In genomic region chr3:160575589-160575988, GRCh38 we compare ENCODE assay signal across 24 cellular contexts. TPM values are rescaled to one million over a fixed set of nuclear protein-coding genes. Genes with fewer than 3 reads are reported as not detected.
DNase-seq lines count a peak whose midpoint lies in the region; ATAC-seq, FAIRE-seq and TF ChIP-seq lines count a peak whose summit lies in the region.
"Had no signal": no experiment of that assay in that cellular context is flagged by ENCODE, and none has a peak within 500 bp of the region (broad histone marks: within the 10 kb centered on the region; RNA-seq: fewer than 3 reads in every experiment).

No MANE protein-coding gene starts in this region.

- DNase-seq in A549 (ENCODE audit: low read depth in 1 of 2, low spot score in 1 of 2) (no peak), H7 (peak; percentile 28), GM12878 (ENCODE audit: low read depth, low spot score) (no peak), HepG2 (ENCODE audit: low spot score) (no peak), GF-D8 (lab: John Stamatoyannopoulos, UW) (no peak), cardiac septum (ENCODE audit: low spot score) (no peak), mesenchymal stem cell (no peak)
- DNase-seq: 8988T; BE2C; C1 segment of cervical spinal cord; CD4-positive, CD25-positive, alpha-beta regulatory T cell; CD8-positive, alpha-beta memory T cell; COR-L47; DMS 273 treated with DMSO at 0.1 percent for 48 hours; DMS53; DND-41; EL; HFFc6 had no signal

- H3K4ac ChIP-seq in mesenchymal stem cell (ENCODE audit: low read depth in 1 of 2, low read length in 2 of 2): no peak overlapping the region

- no peak overlapping the region for H2BK5ac ChIP-seq in mesenchymal stem cell (ENCODE audit: low read depth, low read length, poor library complexity, severe bottlenecking)

- no peak for TF ChIP-seq EP300 in A549 (IDR thresholded peaks at IDR 0.05)
- TF ChIP-seq EP300 in GM12878 (IDR thresholded peaks at IDR 0.05; ENCODE audit: borderline replicate concordance in 1 of 2, control insufficient read depth in 1 of 2, low read depth in 2 of 2, low read length in 2 of 2): no peak
- TF ChIP-seq EP300 in HepG2 (IDR thresholded peaks at IDR 0.05; ENCODE audit: low read depth in 2 of 2, low read length in 2 of 2): no peak
- TF ChIP-seq EP300 in HepG2 (CRISPR knock-in tag; IDR thresholded peaks at IDR 0.05; ENCODE audit: borderline replicate concordance): no peak

- H3K79me1 ChIP-seq in mesenchymal stem cell (replicated peaks; ENCODE audit: low read length, poor library complexity, severe bottlenecking): no peaks in the 10 kb centered on the region

- 36% methylated on average over 1 of the region's 1 CpG for WGBS in A549 (ENCODE audit: missing lambda C conversion rate)
- WGBS in GM12878 (ENCODE audit: insufficient coverage, insufficient replicate concordance, low lambda C conversion rate, missing lambda C conversion rate): 31% methylated on average over 1 of the region's 1 CpG
- WGBS in HepG2 (ENCODE audit: low lambda C conversion rate): 6% methylated on average over 1 of the region's 1 CpG
- 71% methylated on average over 1 of the region's 1 CpG for WGBS in mesenchymal stem cell

- no peak overlapping the region for H2BK15ac ChIP-seq in mesenchymal stem cell (ENCODE audit: low read depth, poor library complexity, severe bottlenecking)

- no peak overlapping the region for H3K9ac ChIP-seq in GM12878 (ENCODE audit: control insufficient read depth, insufficient read depth, low read length)
- no peak overlapping the region for H3K9ac ChIP-seq in HepG2 (ENCODE audit: insufficient read depth, low read depth, low read length)
- H3K9ac ChIP-seq in mesenchymal stem cell (ENCODE audit: low read length): no peak overlapping the region
- H3K9ac ChIP-seq: KMS-11 had no signal

- H2BK120ac ChIP-seq in mesenchymal stem cell (ENCODE audit: low read depth, low read length): no peak overlapping the region

- no peak overlapping the region for H3K27ac ChIP-seq in A549
- H3K27ac ChIP-seq in GM12878 (ENCODE audit: control insufficient read depth, insufficient read depth): no peak overlapping the region
- no peak overlapping the region for H3K27ac ChIP-seq in HepG2 (ENCODE audit: extremely low read length, insufficient read depth, low read length)
- H3K27ac ChIP-seq in mesenchymal stem cell (ENCODE audit: low read length, poor library complexity, severe bottlenecking): no peak overlapping the region
- H3K27ac ChIP-seq: KMS-11 had no signal

- intact Hi-C loops in GM12878 (cut with micrococcal nuclease; ENCODE audit: unreplicated experiment): loop anchor here (5.0 kb wide), 1 partner anchor 367 kb away; no protein-coding TSS in a partner anchor
- intact Hi-C loops in HepG2 (cut with micrococcal nuclease; ENCODE audit: unreplicated experiment): loop anchor here (5.0 kb wide), 1 partner anchor 367 kb away; no protein-coding TSS in a partner anchor
- intact Hi-C loops in cardiac septum (cut with DNase I): loop anchor here (5.0 to 10.0 kb wide), 2 partner anchors 129 to 367 kb away; no protein-coding TSS in a partner anchor

- H2BK12ac ChIP-seq in mesenchymal stem cell (ENCODE audit: low read length in 2 of 2): no peak overlapping the region

- POLR2A ChIA-PET in A549 (lab: Yijun Ruan, JAX): no interaction called here
- POLR2A ChIA-PET in GM12878 (lab: Charles Lee): interaction anchor here (1.4 kb wide), 1 partner anchor 9 kb away, joined by 5 read pairs; no protein-coding TSS in a partner anchor
- POLR2A ChIA-PET in HepG2 (lab: Yijun Ruan, JAX): no interaction called here

- TF ChIP-seq RAD21 in A549 (conservative IDR thresholded peaks at IDR 0.05 in 1 of 2, IDR thresholded peaks at IDR 0.05 in 1 of 2) (no peak), GM12878 (IDR thresholded peaks at IDR 0.05; ENCODE audit: insufficient read depth, low read depth, low read length) (no peak), HepG2 (CRISPR knock-in tag; IDR thresholded peaks at IDR 0.05) (no peak)

- H4K8ac ChIP-seq in mesenchymal stem cell (ENCODE audit: low read length): no peak overlapping the region

- no peaks in the 10 kb centered on the region for H3K79me2 ChIP-seq in GM12878 (ENCODE audit: control insufficient read depth, insufficient read depth, low read length)
- no peaks in the 10 kb centered on the region for H3K79me2 ChIP-seq in HepG2 (ENCODE audit: insufficient read depth, low read length)

- TF ChIP-seq CTCF in A549 (IDR thresholded peaks at IDR 0.05): no peak
- no peak for TF ChIP-seq CTCF in GM12878 (IDR thresholded peaks at IDR 0.05 in 2 of 3, conservative IDR thresholded peaks at IDR 0.05 in 1 of 3; ENCODE audit: control insufficient read depth in 2 of 3, extremely low read depth in 1 of 3, insufficient read depth in 1 of 3, low read depth in 3 of 3, low read length in 3 of 3)
- TF ChIP-seq CTCF in HepG2 (CRISPR knock-in tag; IDR thresholded peaks at IDR 0.05): no peak

- no peak overlapping the region for H2AK5ac ChIP-seq in mesenchymal stem cell (ENCODE audit: low read length, severe bottlenecking)

- H3K18ac ChIP-seq in mesenchymal stem cell (ENCODE audit: low read depth in 1 of 2, low read length in 2 of 2): no peak overlapping the region

- no peak overlapping the region for H3K23ac ChIP-seq in mesenchymal stem cell (ENCODE audit: low read length in 2 of 2)

- no peaks in the 10 kb centered on the region for H3K9me3 ChIP-seq in A549
- no peaks in the 10 kb centered on the region for H3K9me3 ChIP-seq in GM12878 (replicated peaks; ENCODE audit: control insufficient read depth, insufficient read depth, low read length)
- no peaks in the 10 kb centered on the region for H3K9me3 ChIP-seq in HepG2 (ENCODE audit: low read length)
- H3K9me3 ChIP-seq in mesenchymal stem cell (ENCODE audit: control insufficient read depth, low read length): no peaks in the 10 kb centered on the region
- H3K9me3 ChIP-seq: BE2C had no signal

- H2AFZ ChIP-seq in GM12878 (ENCODE audit: control insufficient read depth, low read depth, low read length): no peak overlapping the region
- H2AFZ ChIP-seq in HepG2 (ENCODE audit: low read length): no peak overlapping the region
- no peak overlapping the region for H2AFZ ChIP-seq in mesenchymal stem cell (ENCODE audit: low read depth, low read length)
- H2AFZ ChIP-seq: GM23338 had no signal

- ATAC-seq in A549: peak; percentile 34 to 36; a peak in 2 of 6 replicates
- peak; percentile 38; the same call in 2 of the 3 replicates for ATAC-seq in GM12878
- ATAC-seq in HepG2: peak; percentile 64
- no peak for ATAC-seq in GM19324 (IDR thresholded peaks at IDR 0.05; ENCODE audit: low FRiP score, unreplicated experiment)
- ATAC-seq: GM23338, HCT116 had no signal

- no peak overlapping the region for H3K14ac ChIP-seq in mesenchymal stem cell (ENCODE audit: low read length in 2 of 2)

- H3K27me3 ChIP-seq in H7 (ENCODE audit: control insufficient read depth, insufficient read depth, low read length) (no peaks in the 10 kb centered on the region), GM12878 (replicated peaks in 1 of 2; ENCODE audit: control insufficient read depth in 2 of 2, insufficient read depth in 2 of 2, low read length in 1 of 2) (no peaks in the 10 kb centered on the region), HepG2 (ENCODE audit: control insufficient read depth in 1 of 2, insufficient read depth in 2 of 2, low read length in 2 of 2) (peaks cover 0 to 3% of the 10 kb centered on the region in 2 experiments; a peak in 1 of 5 replicates), mesenchymal stem cell (ENCODE audit: control insufficient read depth in 1 of 2, insufficient read depth in 1 of 2, low read length in 2 of 2) (no peaks in the 10 kb centered on the region)
- H3K27me3 ChIP-seq: BE2C had no signal

- BruUV-seq in GM12878 (replicated peaks; lab: Mats Ljungman, UMichigan) (no TSS peak), HepG2 (replicated peaks; lab: Mats Ljungman, UMichigan) (no TSS peak)

- H3K36me3 ChIP-seq in H7 (replicated peaks; ENCODE audit: control insufficient read depth, insufficient read depth, low read length) (no peaks in the 10 kb centered on the region), GM12878 (ENCODE audit: control insufficient read depth in 2 of 2, insufficient read depth in 2 of 2, low read length in 1 of 2) (no peaks in the 10 kb centered on the region), HepG2 (replicated peaks in 1 of 2; ENCODE audit: control insufficient read depth in 1 of 2, insufficient read depth in 2 of 2, low read length in 2 of 2) (no peaks in the 10 kb centered on the region), mesenchymal stem cell (ENCODE audit: control insufficient read depth in 1 of 2, insufficient read depth in 2 of 2, low read depth in 1 of 2, low read length in 2 of 2) (no peaks in the 10 kb centered on the region)
- H3K36me3 ChIP-seq: BE2C had no signal

- FAIRE-seq in A549 (lab: Jason Lieb, UNC): no peak
- no peak for FAIRE-seq in GM12878 (lab: Jason Lieb, UNC)
- FAIRE-seq in HepG2 (lab: Jason Lieb, UNC): no peak
- FAIRE-seq: GM19239, H54 had no signal

- RAD21 ChIA-PET in GM12878 (lab: Charles Lee; ENCODE audit: unreplicated experiment): no interaction called here

- no peak overlapping the region for H3K4me2 ChIP-seq in A549
- H3K4me2 ChIP-seq in GM12878 (ENCODE audit: control insufficient read depth, insufficient read depth): no peak overlapping the region
- no peak overlapping the region for H3K4me2 ChIP-seq in HepG2 (ENCODE audit: low read depth, low read length)
- H3K4me2 ChIP-seq in mesenchymal stem cell (ENCODE audit: low read length, poor library complexity, severe bottlenecking): no peak overlapping the region
- H3K4me2 ChIP-seq: GM23338, KMS-11 had no signal

- H4K91ac ChIP-seq in mesenchymal stem cell (ENCODE audit: low read length): no peak overlapping the region

- H4K20me1 ChIP-seq in GM12878 (ENCODE audit: control insufficient read depth, insufficient read depth) (no peaks in the 10 kb centered on the region), HepG2 (ENCODE audit: insufficient read depth, low read length) (no peaks in the 10 kb centered on the region)

- TF ChIP-seq POLR2A in A549 (IDR thresholded peaks at IDR 0.05; ENCODE audit: low read length): no peak
- TF ChIP-seq POLR2A in GM12878 (IDR thresholded peaks at IDR 0.05; ENCODE audit: low read depth, low read length): no peak
- TF ChIP-seq POLR2A in HepG2 (IDR thresholded peaks at IDR 0.05; ENCODE audit: insufficient read depth in 1 of 2, low read depth in 2 of 2, low read length in 2 of 2): no peak

- CTCF ChIA-PET in A549 (lab: Yijun Ruan, JAX) (interaction anchor here (0.6 kb wide), 1 partner anchor 373 kb away, joined by 3 read pairs; no protein-coding TSS in a partner anchor), GM12878 (lab: Yijun Ruan, JAX) (no interaction called here), HepG2 (lab: Yijun Ruan, JAX; ENCODE audit: low intra/inter-chr PET ratio, low total read pairs) (no interaction called here)

- SMC1A ChIA-PET in GM12878 (lab: Charles Lee; ENCODE audit: uncharacterized antibody, unreplicated experiment): interaction anchor here (1.4 kb wide), 1 partner anchor 12 kb away, joined by 4 read pairs; no protein-coding TSS in a partner anchor

- in situ Hi-C loops in GM12878 (cut with MboI): no loop called here
- in situ Hi-C loops in HepG2 (cut with HindIII; ENCODE audit: extremely low pct_ligation_motif_present, low pct_unique_long_range_greater_than_20kb): no loop called here

- no peaks in the 10 kb centered on the region for H3K4me1 ChIP-seq in A549
- H3K4me1 ChIP-seq in GM12878 (ENCODE audit: control insufficient read depth, insufficient read depth, low read length): no peaks in the 10 kb centered on the region
- 0 out of 2 replicates have a peak, but pooled peaks cover 6% of the 10 kb centered on the region for H3K4me1 ChIP-seq in HepG2 (ENCODE audit: insufficient read depth, low read length)
- no peaks in the 10 kb centered on the region for H3K4me1 ChIP-seq in mesenchymal stem cell (ENCODE audit: control insufficient read depth, insufficient read depth, low read depth, low read length)
- H3K4me1 ChIP-seq: BE2C had no signal

- H3K4me3 ChIP-seq in A549 (no peak overlapping the region), H7 (ENCODE audit: insufficient read depth, low read depth, low read length) (no peak overlapping the region), GM12878 (no peak overlapping the region), HepG2 (replicated peaks in 1 of 3; ENCODE audit: insufficient read depth in 1 of 3, low read depth in 2 of 3, low read length in 3 of 3) (no peak overlapping the region), mesenchymal stem cell (ENCODE audit: insufficient read depth in 1 of 2, low read depth in 1 of 2, low read length in 2 of 2) (no peak overlapping the region)
- H3K4me3 ChIP-seq: GM23338 had no signal

RNA-seq across cellular contexts. Expression of gene KPNA4, which starts 10.2 kb away (rescaled TPM):
- polyA plus RNA-seq in A549 (2011; rRNA removed): 31.8 and 36.5 TPM in 2 replicates
- 8.1 and 9.0 TPM in 2 replicates for polyA plus RNA-seq in A549 (2012; cell fraction: cytosol; rRNA removed)
- 4.3 and 6.1 TPM in 2 replicates for polyA plus RNA-seq in A549 (2012; cell fraction: nucleus; rRNA removed)
- polyA plus RNA-seq in A549 (2017; fragmentation: RNase III; extraction: RNeasy Plus Mini Kit Qiagen cat#74134 plus additional on column Dnase treatment): 35.0 to 41.1 TPM (median 37.6 TPM) in 3 replicates
- 39.1 and 46.3 TPM in 2 replicates for polyA minus RNA-seq in A549 (2011; rRNA and poly(A)+ RNA removed)
- total RNA-seq in H7 (2014; rRNA removed; shearing (Covaris generic)): 23.4 and 26.8 TPM in 2 replicates
- total RNA-seq in GM12878 (2013; cell fraction: nucleolus; rRNA removed): 24.0 and 28.0 TPM in 2 replicates
- 17.3 and 18.3 TPM in 2 replicates for total RNA-seq in GM12878 (2014; rRNA removed)
- total RNA-seq in GM12878 (2014; rRNA removed; fragmentation: Illumina TruSeq; extraction: Trizol): 29.9 and 30.5 TPM in 2 replicates
- 40.6 and 44.4 TPM in 2 replicates for total RNA-seq in GM12878 (2021)
- 8.1 TPM for polyA plus RNA-seq in GM12878 (2011; ENCODE audit: low read depth)
- polyA plus RNA-seq in GM12878 (2011; rRNA removed): 18.8 and 30.9 TPM in 2 replicates
- 8.1 and 9.7 TPM in 2 replicates for polyA plus RNA-seq in GM12878 (2011; cell fraction: cytosol; rRNA removed)
- polyA plus RNA-seq in GM12878 (2011; cell fraction: nucleus; rRNA removed): 6.8 and 8.5 TPM in 2 replicates
- 10.7 and 12.1 TPM in 2 replicates for polyA plus RNA-seq in GM12878 (2012)
- 23.3 and 27.3 TPM in 2 replicates for polyA plus RNA-seq in GM12878 (2014; fragmentation: Illumina TruSeq; extraction: Trizol)
- 10 to 100 TPM in 1 of 2 experiments, 1 to 10 TPM in 1; 9.9 to 15.8 TPM for polyA plus RNA-seq in GM12878 (2014; fragmentation: Nextera tagmentation; extraction: Ambion mirVana)
- polyA plus RNA-seq in GM12878 (2014; rRNA removed): 12.4 and 13.8 TPM in 2 replicates
- 10 to 100 TPM; 14.4 to 20.3 TPM for polyA plus RNA-seq in GM12878 (2016; fragmentation: Nextera tagmentation; extraction: Ambion mirVana)
- 21.7 and 29.7 TPM in 2 replicates for polyA minus RNA-seq in GM12878 (2011; rRNA and poly(A)+ RNA removed)
- 21.9 and 32.4 TPM in 2 replicates for polyA minus RNA-seq in GM12878 (2011; cell fraction: cytosol; rRNA and poly(A)+ RNA removed)
- 16.0 and 30.7 TPM in 2 replicates for polyA minus RNA-seq in GM12878 (2011; cell fraction: nucleus; rRNA and poly(A)+ RNA removed)
- total RNA-seq in HepG2 (2016; rRNA removed; fragmentation: Illumina TruSeq; extraction: Trizol): 27.9 and 32.6 TPM in 2 replicates
- total RNA-seq in HepG2 (2016; cell fraction: cytosol; rRNA removed; fragmentation: Illumina TruSeq; extraction: Trizol; ENCODE audit: low read depth): 2.9 and 4.0 TPM in 2 replicates
- total RNA-seq in HepG2 (2016; cell fraction: insoluble cytoplasmic fraction; rRNA removed; fragmentation: Illumina TruSeq; extraction: Trizol): 25.8 and 31.2 TPM in 2 replicates
- 15.4 and 18.5 TPM in 2 replicates for total RNA-seq in HepG2 (2016; cell fraction: membrane; rRNA removed; fragmentation: Illumina TruSeq; extraction: Trizol)
- 22.6 and 24.6 TPM in 2 replicates for total RNA-seq in HepG2 (2016; cell fraction: nucleus; rRNA removed; fragmentation: Illumina TruSeq; extraction: Trizol)
- polyA plus RNA-seq in HepG2 (2011; rRNA removed): 9.9 and 11.0 TPM in 2 replicates
- 4.7 and 7.9 TPM in 2 replicates for polyA plus RNA-seq in HepG2 (2011; cell fraction: cytosol; rRNA removed)
- polyA plus RNA-seq in HepG2 (2011; cell fraction: nucleus; rRNA removed): 5.3 and 5.9 TPM in 2 replicates
- polyA plus RNA-seq in HepG2 (2012): 11.8 and 13.0 TPM in 2 replicates
- polyA plus RNA-seq in HepG2 (2016; cell fraction: cytosol; fragmentation: Illumina TruSeq; extraction: Trizol; ENCODE audit: low read depth): 3.0 TPM in 2 replicates
- 29.9 and 32.7 TPM in 2 replicates for polyA plus RNA-seq in HepG2 (2016; cell fraction: insoluble cytoplasmic fraction; fragmentation: Illumina TruSeq; extraction: Trizol; ENCODE audit: low read depth)
- polyA plus RNA-seq in HepG2 (2016; cell fraction: membrane; fragmentation: Illumina TruSeq; extraction: Trizol; ENCODE audit: low read depth): 8.2 and 9.0 TPM in 2 replicates
- 16.4 and 18.4 TPM in 2 replicates for polyA plus RNA-seq in HepG2 (2016; cell fraction: nucleus; fragmentation: Illumina TruSeq; extraction: Trizol; ENCODE audit: insufficient read depth, low read depth)
- polyA minus RNA-seq in HepG2 (2011; rRNA and poly(A)+ RNA removed; ENCODE audit: low replicate concordance): 17.2 and 46.0 TPM in 2 replicates
- 28.3 and 43.4 TPM in 2 replicates for polyA minus RNA-seq in HepG2 (2011; cell fraction: cytosol; rRNA and poly(A)+ RNA removed)
- 47.9 and 54.8 TPM in 2 replicates for polyA minus RNA-seq in HepG2 (2011; cell fraction: nucleus; rRNA and poly(A)+ RNA removed)
- 144 TPM for total RNA-seq in cardiac septum
- polyA plus RNA-seq in mesenchymal stem cell (2013, experiment 1 of 2): 22.4 TPM
- polyA plus RNA-seq in mesenchymal stem cell (2013, experiment 2 of 2): 25.8 TPM
